ENCODE assay signal across 7 cellular contexts in genomic region chr5:29504411-29504810, GRCh38.
"Had no signal": no experiment of that assay in that cellular context is flagged by ENCODE, and none has a peak within 500 bp of the region (broad histone marks: within the 10 kb centered on the region; RNA-seq: fewer than 3 reads in every experiment).

No MANE protein-coding gene starts in this region.

- ATAC-seq: GM12878 had no signal

- H3K4me3 ChIP-seq: GM12878 had no signal

- FAIRE-seq: G401.6, GM12878, GM12891, GM12892, GM18507, GM19239 had no signal

- DNase-seq: GDM1 had no signal
